Comparison of ENCODE assay signal across 31 cellular contexts in genomic region chr1:214199585-214199984, GRCh38.
"Had no signal": no experiment of that assay in that cellular context is flagged by ENCODE, and none has a peak within 500 bp of the region (broad histone marks: within the 10 kb centered on the region; RNA-seq: fewer than 3 reads in every experiment).

No MANE protein-coding gene starts in this region.

- FAIRE-seq: endometrium, endothelial cell of umbilical vein, TTC549 had no signal

- H3K9me3 ChIP-seq: adrenal gland, body of pancreas, colonic mucosa, esophagus squamous epithelium, gastroesophageal sphincter, heart right ventricle had no signal

- H3K4me1 ChIP-seq: adrenal gland, body of pancreas, colonic mucosa, esophagus squamous epithelium, gastroesophageal sphincter had no signal

- H3K27ac ChIP-seq: adrenal gland, body of pancreas, colonic mucosa, epithelial cell of prostate, esophagus squamous epithelium, gastroesophageal sphincter, heart right ventricle, VCaP had no signal

- H3K36me3 ChIP-seq: adrenal gland, colonic mucosa, esophagus squamous epithelium, gastroesophageal sphincter, heart right ventricle had no signal

- H3K27me3 ChIP-seq: adrenal gland, body of pancreas, colonic mucosa had no signal

- ATAC-seq: activated CD8-positive, alpha-beta T cell treated with anti-CD3 and anti-CD28 coated beads for 36 hours; activated naive CD8-positive, alpha-beta T cell treated with anti-CD3 and anti-CD28 coated beads, Interleukin-2, amount 50 U/mL, for 24 hours; activated T-cell treated with anti-CD3 and anti-CD28 coated beads, Interleukin-2, amount 50 U/mL, for 4 hours; activated T-helper 17 cell treated with anti-CD3 and anti-CD28 coated beads, Interleukin-2, amount 50 U/mL, for 72 hours; body of pancreas; gastroesophageal sphincter; heart right ventricle; WTC11 had no signal

- DNase-seq: activated CD4-positive, alpha-beta T cell treated with anti-CD3 and anti-CD28 coated beads for 1 hour; activated CD4-positive, alpha-beta T cell treated with anti-CD3 and anti-CD28 coated beads for 4 hours; activated CD4-positive, alpha-beta T cell treated with anti-CD3 and anti-CD28 coated beads, Interleukin-2, amount 10 ng/mL, durations not matched to agents 7 days and 5 days; activated CD4-positive, alpha-beta T cell treated with anti-CD3 and anti-CD28 coated beads, Interleukin-2, amount 50 U/mL, for 4 hours; activated CD8-positive, alpha-beta memory T cell treated with anti-CD3 and anti-CD28 coated beads for 24 hours; activated CD8-positive, alpha-beta T cell treated with anti-CD3 and anti-CD28 coated beads for 36 hours; activated effector memory CD4-positive, alpha-beta T cell treated with Interleukin-2 at 50 U/mL for 16 hours; activated naive CD4-positive, alpha-beta T cell treated with anti-CD3 and anti-CD28 coated beads for 36 hours; activated naive CD8-positive, alpha-beta T cell treated with anti-CD3 and anti-CD28 coated beads for 36 hours; activated naive CD8-positive, alpha-beta T cell treated with anti-CD3 and anti-CD28 coated beads, Interleukin-2, amount 50 U/mL, for 24 hours; activated T-cell treated with anti-CD3 and anti-CD28 coated beads, Interleukin-2, amount 50 U/mL, for 4 hours; adrenal gland; amygdala; aorta; body of pancreas; caudate nucleus; cerebellar nuclear complex; colonic mucosa; effector CD8-positive, alpha-beta T cell; esophagus squamous epithelium; foreskin melanocyte; heart right ventricle; hippocampal formation had no signal

- H3K4me3 ChIP-seq: adrenal gland, body of pancreas, colonic mucosa, esophagus squamous epithelium, gastroesophageal sphincter, heart right ventricle had no signal
